Comparison of ENCODE assay signal across 22 cellular contexts in genomic region chr7:26656735-26657134, GRCh38.
"Had no signal": no experiment of that assay in that cellular context is flagged by ENCODE, and none has a peak within 500 bp of the region (broad histone marks: within the 10 kb centered on the region; RNA-seq: fewer than 3 reads in every experiment).

No MANE protein-coding gene starts in this region.

- H3K36me3 ChIP-seq: colonic mucosa, heart left ventricle, sigmoid colon, stomach, thoracic aorta had no signal

- H3K27ac Mint-ChIP-seq: endodermal cell; naive thymus-derived CD4-positive, alpha-beta T cell had no signal

- H3K36me3 Mint-ChIP-seq: naive thymus-derived CD4-positive, alpha-beta T cell had no signal

- H3K27ac ChIP-seq: colonic mucosa, foreskin keratinocyte, heart left ventricle, neutrophil, sigmoid colon, skin epidermis, stomach, thoracic aorta had no signal

- H3K9me3 Mint-ChIP-seq: endodermal cell; naive thymus-derived CD4-positive, alpha-beta T cell had no signal

- ATAC-seq: foreskin keratinocyte; heart left ventricle; left colon; left ventricle myocardium superior; naive thymus-derived CD4-positive, alpha-beta T cell had no signal

- H3K4me3 Mint-ChIP-seq: endodermal cell; naive thymus-derived CD4-positive, alpha-beta T cell had no signal

- H3K27me3 ChIP-seq: colonic mucosa, foreskin keratinocyte, neutrophil, sigmoid colon had no signal

- H3K9me3 ChIP-seq: colonic mucosa, heart left ventricle, neutrophil, sigmoid colon, stomach, thoracic aorta had no signal

- DNase-seq: colonic mucosa; dermis blood vessel endothelial cell; effector CD4-positive, alpha-beta T cell; endodermal cell; erythroblast; foreskin keratinocyte; heart left ventricle; hippocampal formation; left colon; left ventricle myocardium superior; mesendoderm; naive thymus-derived CD4-positive, alpha-beta T cell; posterior cingulate gyrus; sigmoid colon; stimulated activated CD4-positive, alpha-beta T cell treated with anti-CD3 and anti-CD28 coated beads, Interleukin-2, amount 100 ng/mL, for 24 hours; stimulated activated naive CD4-positive, alpha-beta T cell; stomach; trophoblast cell had no signal

- H3K4me1 Mint-ChIP-seq: naive thymus-derived CD4-positive, alpha-beta T cell had no signal

- H3K4me3 ChIP-seq: colonic mucosa, heart left ventricle, lung, sigmoid colon, skin epidermis, stomach, thoracic aorta had no signal
